Comparison of ENCODE assay signal across 8 cellular contexts in the genomic region with DNA sequence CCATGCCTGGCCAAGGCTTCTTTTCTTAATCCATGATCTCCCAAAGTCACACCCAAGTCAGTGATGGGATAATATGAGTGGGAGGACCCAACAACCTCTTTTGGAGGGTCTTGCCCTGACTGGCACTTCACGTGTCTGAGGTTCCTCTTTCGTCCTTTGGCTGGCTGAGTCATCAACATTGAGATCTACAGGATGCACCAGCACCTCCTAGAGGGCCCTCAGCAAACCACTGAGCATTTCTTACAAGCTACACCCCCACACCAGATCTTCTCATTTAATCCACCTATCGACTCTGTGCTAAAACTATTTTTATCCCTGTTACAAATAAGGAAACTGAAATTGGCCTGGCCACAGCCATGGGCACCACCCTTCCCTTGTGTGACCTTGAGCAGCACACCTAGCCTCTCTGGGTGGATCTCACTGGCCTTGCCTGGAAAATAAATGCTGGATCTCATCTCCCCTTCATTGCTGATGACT.
DNase-seq lines count a peak whose midpoint lies in the region; ATAC-seq and TF ChIP-seq lines count a peak whose summit lies in the region.

No MANE protein-coding gene starts in this region.

- peak overlapping the region; percentile 91 for H3K27ac Mint-ChIP-seq in activated naive CD8-positive, alpha-beta T cell treated with anti-CD3 and anti-CD28 coated beads for 36 hours
- no peak overlapping the region for H3K27ac Mint-ChIP-seq in type B pancreatic cell

- no peak overlapping the region for H3K23ac ChIP-seq in mesenchymal stem cell (ENCODE audit: low read length in 2 of 2)

- WGBS in mesenchymal stem cell = 59% methylated on average over 3 of the region's 3 CpGs

- peak; percentile 34 for TF ChIP-seq CTCF in type B pancreatic cell (conservative IDR thresholded peaks at IDR 0.05)

- no peak overlapping the region for H3K9ac ChIP-seq in mesenchymal stem cell (ENCODE audit: low read length)

- H3K4me3 Mint-ChIP-seq in activated naive CD8-positive, alpha-beta T cell treated with anti-CD3 and anti-CD28 coated beads for 36 hours = peak overlapping the region; percentile 19
- no peak overlapping the region for H3K4me3 Mint-ChIP-seq in type B pancreatic cell

- H3K27me3 ChIP-seq in mesenchymal stem cell (ENCODE audit: control insufficient read depth in 1 of 2, insufficient read depth in 1 of 2, low read length in 2 of 2) = peaks cover 0 to 12% of the 10 kb centered on the region in 2 experiments

- H3K4ac ChIP-seq in mesenchymal stem cell (ENCODE audit: low read depth in 1 of 2, low read length in 2 of 2) = no peak overlapping the region

- H2AFZ ChIP-seq in mesenchymal stem cell (ENCODE audit: low read depth, low read length) = no peak overlapping the region

- no peak overlapping the region for H3K18ac ChIP-seq in mesenchymal stem cell (ENCODE audit: low read depth in 1 of 2, low read length in 2 of 2)

- no peak overlapping the region for H4K8ac ChIP-seq in mesenchymal stem cell (ENCODE audit: low read length)

- H4K91ac ChIP-seq in mesenchymal stem cell (ENCODE audit: low read length) = no peak overlapping the region

- no peak overlapping the region for H3K27ac ChIP-seq in mesenchymal stem cell (ENCODE audit: low read length, poor library complexity, severe bottlenecking)

- no peaks in the 10 kb centered on the region for H3K9me3 ChIP-seq in mesenchymal stem cell (ENCODE audit: control insufficient read depth, low read length)

- no peaks in the 10 kb centered on the region for H3K79me1 ChIP-seq in mesenchymal stem cell (replicated peaks; ENCODE audit: low read length, poor library complexity, severe bottlenecking)

- H3K27me3 Mint-ChIP-seq in activated naive CD8-positive, alpha-beta T cell treated with anti-CD3 and anti-CD28 coated beads for 36 hours = no peaks in the 10 kb centered on the region
- H3K27me3 Mint-ChIP-seq in type B pancreatic cell = peaks cover 39% of the 10 kb centered on the region

- H3K4me1 Mint-ChIP-seq in activated naive CD8-positive, alpha-beta T cell treated with anti-CD3 and anti-CD28 coated beads for 36 hours = peaks cover 72% of the 10 kb centered on the region
- peaks cover 12% of the 10 kb centered on the region for H3K4me1 Mint-ChIP-seq in type B pancreatic cell (ENCODE audit: unreplicated experiment)

- H3K4me2 ChIP-seq in mesenchymal stem cell (ENCODE audit: low read length, poor library complexity, severe bottlenecking) = no peak overlapping the region

- peak; percentile 69 for ATAC-seq in GM19023 (IDR thresholded peaks at IDR 0.05; ENCODE audit: unreplicated experiment)
- ATAC-seq in HG03095 (IDR thresholded peaks at IDR 0.05; ENCODE audit: unreplicated experiment) = peak; percentile 75

- no peak overlapping the region for H2BK15ac ChIP-seq in mesenchymal stem cell (ENCODE audit: low read depth, poor library complexity, severe bottlenecking)

- H3K4me1 ChIP-seq in mesenchymal stem cell (ENCODE audit: control insufficient read depth, insufficient read depth, low read depth, low read length) = no peaks in the 10 kb centered on the region

- no peaks in the 10 kb centered on the region for H3K9me3 Mint-ChIP-seq in activated naive CD8-positive, alpha-beta T cell treated with anti-CD3 and anti-CD28 coated beads for 36 hours
- H3K9me3 Mint-ChIP-seq in type B pancreatic cell = peaks cover 5% of the 10 kb centered on the region

- no peak overlapping the region for H2BK120ac ChIP-seq in mesenchymal stem cell (ENCODE audit: low read depth, low read length)

- H2AK5ac ChIP-seq in mesenchymal stem cell (ENCODE audit: low read length, severe bottlenecking) = no peak overlapping the region

- in situ Hi-C loops in ACHN (cut with HindIII; ENCODE audit: low pct_ligation_motif_present, low pct_unique_long_range_greater_than_20kb, low sequenced_read_pairs) (no loop called here), G401 (cut with HindIII; ENCODE audit: low sequenced_read_pairs) (no loop called here)

- peaks cover 28% of the 10 kb centered on the region for H3K36me3 Mint-ChIP-seq in activated naive CD8-positive, alpha-beta T cell treated with anti-CD3 and anti-CD28 coated beads for 36 hours
- peaks cover 20% of the 10 kb centered on the region for H3K36me3 Mint-ChIP-seq in type B pancreatic cell

- H2BK12ac ChIP-seq in mesenchymal stem cell (ENCODE audit: low read length in 2 of 2) = no peak overlapping the region

- H3K4me3 ChIP-seq in mesenchymal stem cell (ENCODE audit: insufficient read depth in 1 of 2, low read depth in 1 of 2, low read length in 2 of 2) = no peak overlapping the region

- peak; percentile 12 for DNase-seq in ACHN
- DNase-seq in SW480 (ENCODE audit: low spot score) = peak; percentile 18
- DNase-seq in activated naive CD8-positive, alpha-beta T cell treated with anti-CD3 and anti-CD28 coated beads for 36 hours = peak; percentile 68
- peak; percentile 56 for DNase-seq in mesenchymal stem cell
- no peak for DNase-seq in type B pancreatic cell (ENCODE audit: extremely low spot score, unreplicated experiment)
- no peak for DNase-seq in G401 (ENCODE audit: low spot score)

- no peaks in the 10 kb centered on the region for H3K36me3 ChIP-seq in mesenchymal stem cell (ENCODE audit: control insufficient read depth in 1 of 2, insufficient read depth in 2 of 2, low read depth in 1 of 2, low read length in 2 of 2)

- H2BK5ac ChIP-seq in mesenchymal stem cell (ENCODE audit: low read depth, low read length, poor library complexity, severe bottlenecking) = no peak overlapping the region

- H3K14ac ChIP-seq in mesenchymal stem cell (ENCODE audit: low read length in 2 of 2) = no peak overlapping the region

Comparison
In these comparisons a context has a peak if more than half of its experiments do, and no peak if none do; other contexts are left out.
1. DNase-seq: peak in ACHN (single experiment), SW480 (single experiment), activated naive CD8-positive, alpha-beta T cell treated with anti-CD3 and anti-CD28 coated beads for 36 hours (single experiment) and mesenchymal stem cell (single experiment); none in type B pancreatic cell (single experiment) and G401 (single experiment).